ENCODE assay signal across 21 cellular contexts in genomic region chr12:123167329-123167728, GRCh38. TPM values are rescaled to one million over a fixed set of nuclear protein-coding genes. Genes with fewer than 3 reads are reported as not detected.
A peak's percentile ranks its signal among the peaks of the same experiment; 100 is the strongest.
DNase-seq lines count a peak whose midpoint lies in the region; ATAC-seq and TF ChIP-seq lines count a peak whose summit lies in the region.
"Had no signal": no experiment of that assay in that cellular context is flagged by ENCODE, and none has a peak within 500 bp of the region (broad histone marks: within the 10 kb centered on the region; RNA-seq: fewer than 3 reads in every experiment).

No MANE protein-coding gene starts in this region.

- peak; percentile 0 for DNase-seq in activated CD8-positive, alpha-beta memory T cell treated with anti-CD3 and anti-CD28 coated beads, Interleukin-2, amount 50 U/mL, for 48 hours
- no peak for DNase-seq in activated CD8-positive, alpha-beta memory T cell treated with anti-CD3 and anti-CD28 coated beads, Interleukin-2, amount 10 ng/mL, durations not matched to agents 7 days and 5 days
- DNase-seq in amniotic epithelial cell (ENCODE audit: low read depth) (peak; percentile 57), left lobe of liver (ENCODE audit: low spot score) (peak; percentile 43), nephron progenitor cell (no peak)
- no peak for DNase-seq in activated CD4-positive, alpha-beta T cell treated with anti-CD3 and anti-CD28 coated beads for 4 hours
- DNase-seq in stimulated activated naive CD8-positive, alpha-beta T cell treated with anti-CD3 and anti-CD28 coated beads, Interleukin-15, Interleukin-2, amounts not matched to agents 100 U/mL and 50 U/mL, for 24 hours = no peak
- DNase-seq: Caco-2; CD8-positive, alpha-beta T cell; GM23248; HFFc6; IMR-90; KG1; MM.1S; NCI-H1694; NCI-H2029 treated with DMSO at 0.1 percent for 48 hours; NCI-H510A; NCI-H69; SIG-M5 had no signal

- H3K4me3 Mint-ChIP-seq in activated CD8-positive, alpha-beta memory T cell treated with anti-CD3 and anti-CD28 coated beads, Interleukin-2, amount 10 ng/mL, durations not matched to agents 7 days and 5 days = no peak overlapping the region
- H3K4me3 Mint-ChIP-seq in nephron progenitor cell = no peak overlapping the region
- H3K4me3 Mint-ChIP-seq: B cell; CD8-positive, alpha-beta T cell; HFFc6 had no signal

- TF ChIP-seq CTCF in nephron progenitor cell (IDR thresholded peaks at IDR 0.05) = no peak

- H3K9me3 Mint-ChIP-seq in activated CD8-positive, alpha-beta memory T cell treated with anti-CD3 and anti-CD28 coated beads, Interleukin-2, amount 10 ng/mL, durations not matched to agents 7 days and 5 days (ENCODE audit: low read depth) = no peaks in the 10 kb centered on the region
- no peaks in the 10 kb centered on the region for H3K9me3 Mint-ChIP-seq in nephron progenitor cell
- H3K9me3 Mint-ChIP-seq: CD8-positive, alpha-beta T cell; HFFc6 had no signal

- no peaks in the 10 kb centered on the region for H3K27me3 Mint-ChIP-seq in activated CD8-positive, alpha-beta memory T cell treated with anti-CD3 and anti-CD28 coated beads, Interleukin-2, amount 10 ng/mL, durations not matched to agents 7 days and 5 days
- no peaks in the 10 kb centered on the region for H3K27me3 Mint-ChIP-seq in nephron progenitor cell (ENCODE audit: low read depth, poor library complexity)
- H3K27me3 Mint-ChIP-seq: B cell had no signal

- H3K36me3 Mint-ChIP-seq in activated CD8-positive, alpha-beta memory T cell treated with anti-CD3 and anti-CD28 coated beads, Interleukin-2, amount 10 ng/mL, durations not matched to agents 7 days and 5 days = peaks cover 37% of the 10 kb centered on the region
- peaks cover 47% of the 10 kb centered on the region for H3K36me3 Mint-ChIP-seq in nephron progenitor cell (ENCODE audit: low read depth)

- CTCF ChIA-PET in activated CD8-positive, alpha-beta memory T cell treated with anti-CD3 and anti-CD28 coated beads, Interleukin-2, amount 10 ng/mL, durations not matched to agents 7 days and 5 days (lab: Charles Lee) = interaction anchor here (1.4 kb wide), 1 partner anchor 71 kb away, joined by 8 read pairs; no protein-coding TSS in a partner anchor

- H3K27ac Mint-ChIP-seq in activated CD8-positive, alpha-beta memory T cell treated with anti-CD3 and anti-CD28 coated beads, Interleukin-2, amount 10 ng/mL, durations not matched to agents 7 days and 5 days = no peak overlapping the region
- H3K27ac Mint-ChIP-seq in nephron progenitor cell = peak overlapping the region; percentile 76
- H3K27ac Mint-ChIP-seq: B cell; CD8-positive, alpha-beta T cell; HFFc6 had no signal

- H3K4me1 Mint-ChIP-seq in activated CD8-positive, alpha-beta memory T cell treated with anti-CD3 and anti-CD28 coated beads, Interleukin-2, amount 10 ng/mL, durations not matched to agents 7 days and 5 days = peaks cover 14% of the 10 kb centered on the region
- H3K4me1 Mint-ChIP-seq in nephron progenitor cell = no peaks in the 10 kb centered on the region

- no peak for ATAC-seq in activated CD8-positive, alpha-beta memory T cell treated with anti-CD3 and anti-CD28 coated beads, Interleukin-2, amount 10 ng/mL, durations not matched to agents 7 days and 5 days
- ATAC-seq in left lobe of liver (peak; percentile 55), HG02798 (IDR thresholded peaks at IDR 0.05; ENCODE audit: poor library complexity, unreplicated experiment) (no peak)
- no peak for ATAC-seq in stimulated activated naive CD8-positive, alpha-beta T cell treated with anti-CD3 and anti-CD28 coated beads, Interleukin-15, Interleukin-2, amounts not matched to agents 100 U/mL and 50 U/mL, for 24 hours
- ATAC-seq: CD8-positive, alpha-beta T cell had no signal

RNA-seq across cellular contexts. Expression of gene PITPNM2, which starts 16.4 kb away (rescaled TPM):
- 10 to 100 TPM in 1 of 2 experiments, 1 to 10 TPM in 1; 8.6 to 11.6 TPM for total RNA-seq in activated CD8-positive, alpha-beta memory T cell treated with anti-CD3 and anti-CD28 coated beads, Interleukin-2, amount 10 ng/mL, durations not matched to agents 7 days and 5 days
- total RNA-seq in left lobe of liver = 19.2 TPM

Comparison
In these comparisons a context has a peak if more than half of its experiments do, and no peak if none do; other contexts are left out.
1. DNase-seq: peak in activated CD8-positive, alpha-beta memory T cell treated with anti-CD3 and anti-CD28 coated beads, Interleukin-2, amount 50 U/mL, for 48 hours (single experiment), amniotic epithelial cell (single experiment) and left lobe of liver (single experiment); none in activated CD8-positive, alpha-beta memory T cell treated with anti-CD3 and anti-CD28 coated beads, Interleukin-2, amount 10 ng/mL, durations not matched to agents 7 days and 5 days (single experiment), nephron progenitor cell (single experiment), activated CD4-positive, alpha-beta T cell treated with anti-CD3 and anti-CD28 coated beads for 4 hours (0 of 2) and stimulated activated naive CD8-positive, alpha-beta T cell treated with anti-CD3 and anti-CD28 coated beads, Interleukin-15, Interleukin-2, amounts not matched to agents 100 U/mL and 50 U/mL, for 24 hours (single experiment).